In the genomic region with DNA sequence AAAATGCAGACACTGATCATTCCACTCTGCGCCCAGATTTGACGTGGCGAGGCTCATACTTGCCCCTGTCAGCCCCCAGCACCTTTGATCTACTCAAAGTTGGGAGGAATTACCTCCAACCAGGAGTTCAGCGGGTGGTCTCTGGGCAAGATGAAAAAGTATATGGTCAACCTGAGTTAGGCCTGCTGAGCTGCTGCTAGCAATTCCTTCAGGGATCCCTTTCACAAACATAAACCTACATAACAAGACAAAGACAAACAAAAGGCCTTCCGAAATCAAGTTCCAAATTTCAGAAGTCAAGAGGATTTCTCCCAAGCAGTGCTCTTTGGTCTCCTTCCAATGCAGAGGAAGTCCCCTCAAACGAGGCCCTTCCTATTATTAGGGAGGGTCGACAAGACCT, we compare ENCODE assay signal across 1 cellular context.
TF ChIP-seq lines count a peak whose summit lies in the region.

No MANE protein-coding gene starts in this region.

TF ChIP-seq in GM23338, 12 proteins besides CTCF, POLR2A, EP300 and RAD21:
- TF ChIP-seq POLR2AphosphoS5 (IDR thresholded peaks at IDR 0.05; ENCODE audit: low read depth) (no peak), CREB1 (CRISPR knock-in tag; IDR thresholded peaks at IDR 0.05; ENCODE audit: low read depth) (no peak), EZH2 (IDR thresholded peaks at IDR 0.05; ENCODE audit: low read depth, unreplicated experiment) (no peak), REST (IDR thresholded peaks at IDR 0.05; ENCODE audit: unreplicated experiment) (no peak), ZNF114 (CRISPR knock-in tag; IDR thresholded peaks at IDR 0.05) (no peak), ETS1 (IDR thresholded peaks at IDR 0.05) (no peak), NANOG (IDR thresholded peaks at IDR 0.05; ENCODE audit: borderline replicate concordance) (no peak), EZH2phosphoT487 (IDR thresholded peaks at IDR 0.05; ENCODE audit: unreplicated experiment) (no peak), STAT1 (IDR thresholded peaks at IDR 0.05; ENCODE audit: unreplicated experiment) (no peak), JUNB (IDR thresholded peaks at IDR 0.05; ENCODE audit: unreplicated experiment) (no peak), ZNF331 (CRISPR knock-in tag; IDR thresholded peaks at IDR 0.05; ENCODE audit: low read depth) (no peak)
- TF ChIP-seq, protein P1, sequence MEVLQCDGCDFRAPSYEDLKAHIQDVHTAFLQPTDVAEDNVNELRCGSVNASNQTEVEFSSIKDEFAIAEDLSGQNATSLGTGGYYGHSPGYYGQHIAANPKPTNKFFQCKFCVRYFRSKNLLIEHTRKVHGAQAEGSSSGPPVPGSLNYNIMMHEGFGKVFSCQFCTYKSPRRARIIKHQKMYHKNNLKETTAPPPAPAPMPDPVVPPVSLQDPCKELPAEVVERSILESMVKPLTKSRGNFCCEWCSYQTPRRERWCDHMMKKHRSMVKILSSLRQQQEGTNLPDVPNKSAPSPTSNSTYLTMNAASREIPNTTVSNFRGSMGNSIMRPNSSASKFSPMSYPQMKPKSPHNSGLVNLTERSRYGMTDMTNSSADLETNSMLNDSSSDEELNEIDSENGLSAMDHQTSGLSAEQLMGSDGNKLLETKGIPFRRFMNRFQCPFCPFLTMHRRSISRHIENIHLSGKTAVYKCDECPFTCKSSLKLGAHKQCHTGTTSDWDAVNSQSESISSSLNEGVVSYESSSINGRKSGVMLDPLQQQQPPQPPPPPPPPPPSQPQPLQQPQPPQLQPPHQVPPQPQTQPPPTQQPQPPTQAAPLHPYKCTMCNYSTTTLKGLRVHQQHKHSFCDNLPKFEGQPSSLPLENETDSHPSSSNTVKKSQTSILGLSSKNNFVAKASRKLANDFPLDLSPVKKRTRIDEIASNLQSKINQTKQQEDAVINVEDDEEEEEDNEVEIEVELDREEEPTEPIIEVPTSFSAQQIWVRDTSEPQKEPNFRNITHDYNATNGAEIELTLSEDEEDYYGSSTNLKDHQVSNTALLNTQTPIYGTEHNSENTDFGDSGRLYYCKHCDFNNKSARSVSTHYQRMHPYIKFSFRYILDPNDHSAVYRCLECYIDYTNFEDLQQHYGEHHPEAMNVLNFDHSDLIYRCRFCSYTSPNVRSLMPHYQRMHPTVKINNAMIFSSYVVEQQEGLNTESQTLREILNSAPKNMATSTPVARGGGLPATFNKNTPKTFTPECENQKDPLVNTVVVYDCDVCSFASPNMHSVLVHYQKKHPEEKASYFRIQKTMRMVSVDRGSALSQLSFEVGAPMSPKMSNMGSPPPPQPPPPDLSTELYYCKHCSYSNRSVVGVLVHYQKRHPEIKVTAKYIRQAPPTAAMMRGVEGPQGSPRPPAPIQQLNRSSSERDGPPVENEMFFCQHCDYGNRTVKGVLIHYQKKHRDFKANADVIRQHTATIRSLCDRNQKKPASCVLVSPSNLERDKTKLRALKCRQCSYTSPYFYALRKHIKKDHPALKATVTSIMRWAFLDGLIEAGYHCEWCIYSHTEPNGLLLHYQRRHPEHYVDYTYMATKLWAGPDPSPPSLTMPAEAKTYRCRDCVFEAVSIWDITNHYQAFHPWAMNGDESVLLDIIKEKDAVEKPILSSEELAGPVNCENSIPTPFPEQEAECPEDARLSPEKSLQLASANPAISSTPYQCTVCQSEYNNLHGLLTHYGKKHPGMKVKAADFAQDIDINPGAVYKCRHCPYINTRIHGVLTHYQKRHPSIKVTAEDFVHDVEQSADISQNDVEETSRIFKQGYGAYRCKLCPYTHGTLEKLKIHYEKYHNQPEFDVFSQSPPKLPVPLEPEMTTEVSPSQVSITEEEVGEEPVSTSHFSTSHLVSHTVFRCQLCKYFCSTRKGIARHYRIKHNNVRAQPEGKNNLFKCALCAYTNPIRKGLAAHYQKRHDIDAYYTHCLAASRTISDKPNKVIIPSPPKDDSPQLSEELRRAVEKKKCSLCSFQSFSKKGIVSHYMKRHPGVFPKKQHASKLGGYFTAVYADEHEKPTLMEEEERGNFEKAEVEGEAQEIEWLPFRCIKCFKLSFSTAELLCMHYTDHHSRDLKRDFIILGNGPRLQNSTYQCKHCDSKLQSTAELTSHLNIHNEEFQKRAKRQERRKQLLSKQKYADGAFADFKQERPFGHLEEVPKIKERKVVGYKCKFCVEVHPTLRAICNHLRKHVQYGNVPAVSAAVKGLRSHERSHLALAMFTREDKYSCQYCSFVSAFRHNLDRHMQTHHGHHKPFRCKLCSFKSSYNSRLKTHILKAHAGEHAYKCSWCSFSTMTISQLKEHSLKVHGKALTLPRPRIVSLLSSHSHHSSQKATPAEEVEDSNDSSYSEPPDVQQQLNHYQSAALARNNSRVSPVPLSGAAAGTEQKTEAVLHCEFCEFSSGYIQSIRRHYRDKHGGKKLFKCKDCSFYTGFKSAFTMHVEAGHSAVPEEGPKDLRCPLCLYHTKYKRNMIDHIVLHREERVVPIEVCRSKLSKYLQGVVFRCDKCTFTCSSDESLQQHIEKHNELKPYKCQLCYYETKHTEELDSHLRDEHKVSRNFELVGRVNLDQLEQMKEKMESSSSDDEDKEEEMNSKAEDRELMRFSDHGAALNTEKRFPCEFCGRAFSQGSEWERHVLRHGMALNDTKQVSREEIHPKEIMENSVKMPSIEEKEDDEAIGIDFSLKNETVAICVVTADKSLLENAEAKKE (CRISPR knock-in tag; IDR thresholded peaks at IDR 0.05) = no peak
